20 cellular contexts compared by ENCODE assay signal in genomic region chr1:115499253-115499652, GRCh38.
"Had no signal": no experiment of that assay in that cellular context is flagged by ENCODE, and none has a peak within 500 bp of the region (broad histone marks: within the 10 kb centered on the region; RNA-seq: fewer than 3 reads in every experiment).

No MANE protein-coding gene starts in this region.

- DNase-seq: MV-4-11, NCI-H1048, NCI-H1436, NCI-H187, NCI-H2081, NCI-H2227 treated with DMSO at 0.1 percent for 48 hours, NCI-H524, NCI-H526 treated with DMSO at 0.1 percent for 48 hours, NCI-H82, PC-3, Peyer's patch, Right ventricle myocardium superior, RPMI8226, SIG-M5, T-helper 1 cell, T-helper 17 cell had no signal

- FAIRE-seq: HepG2 had no signal

- H3K27ac ChIP-seq: KMS-11, Peyer's patch, SJSA1, SK-N-MC had no signal

- H3K4me3 ChIP-seq: Peyer's patch, SJSA1, SK-N-MC had no signal

- H3K4me1 ChIP-seq: Peyer's patch had no signal

- H3K9me3 ChIP-seq: Peyer's patch, SJSA1 had no signal

- H3K4me2 ChIP-seq: KMS-11 had no signal

- H3K27me3 ChIP-seq: Peyer's patch, SJSA1 had no signal

- H3K36me3 ChIP-seq: Peyer's patch, SJSA1 had no signal
